In the genomic region with DNA sequence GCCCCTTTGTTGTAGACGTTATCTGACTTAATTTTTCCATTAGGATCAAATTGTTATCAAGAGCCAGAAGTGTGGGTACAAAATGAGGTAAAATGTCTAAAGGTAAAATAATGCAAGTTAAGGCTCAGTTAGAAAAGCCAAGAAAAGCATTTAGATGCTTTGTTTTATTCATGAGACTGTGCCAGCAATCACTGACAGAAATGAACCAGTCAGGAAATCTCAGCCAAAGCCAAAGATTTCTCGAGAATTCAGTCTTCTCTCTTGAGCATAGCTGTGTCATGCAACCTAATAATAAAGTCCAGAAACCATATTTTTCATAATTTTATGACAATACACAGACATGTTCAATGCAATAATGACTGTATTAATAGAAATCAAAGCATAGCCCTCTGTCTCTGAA, we compare ENCODE assay signal across 22 cellular contexts.
"Had no signal": no experiment of that assay in that cellular context is flagged by ENCODE, and none has a peak within 500 bp of the region (broad histone marks: within the 10 kb centered on the region; RNA-seq: fewer than 3 reads in every experiment).

No MANE protein-coding gene starts in this region.

- ATAC-seq: natural killer cell; right cardiac atrium; sciatic nerve; stimulated activated naive B cell treated with anti-CD40 and anti-IgM and Interleukin-4, amounts not matched to agents 10 μg/mL and 1 μg/mL and 100 μg/mL, for 72 hours had no signal

- H3K9me3 ChIP-seq: left ventricle myocardium inferior, ovary, prostate gland, tibial nerve, uterus had no signal

- H3K4me1 ChIP-seq: left ventricle myocardium inferior, prostate gland, uterus had no signal

- H3K36me3 ChIP-seq: left ventricle myocardium inferior, ovary, prostate gland, tibial nerve, uterus had no signal

- H3K4me2 ChIP-seq: hepatocyte had no signal

- H3K79me2 ChIP-seq: hepatocyte had no signal

- H3K27me3 ChIP-seq: hepatocyte, ovary, tibial nerve, uterus had no signal

- H3K27ac ChIP-seq: hepatocyte, left ventricle myocardium inferior, ovary, prostate gland, skin epidermis, tibial nerve, uterus had no signal

- H3K4me3 ChIP-seq: hepatocyte, left ventricle myocardium inferior, lung, ovary, prostate gland, skin epidermis, tibial nerve, uterus had no signal

- H2AFZ ChIP-seq: hepatocyte had no signal

- DNase-seq: islet precursor cell; left ventricle myocardium inferior; mesendoderm; naive B cell; natural killer cell; ovary; posterior cingulate gyrus; retina; right cardiac atrium; stimulated activated CD4-positive, alpha-beta T cell treated with anti-CD3 and anti-CD28 coated beads, Interleukin-12 subunit alpha, Interleukin-12 subunit beta, amount 100 ng/mL, for 4 hours; stimulated activated CD4-positive, alpha-beta T cell treated with anti-CD3 and anti-CD28 coated beads, Interleukin-15, amount 100 ng/mL, for 24 hours; stimulated activated CD4-positive, alpha-beta T cell treated with anti-CD3 and anti-CD28 coated beads, Interleukin-2, amount 100 ng/mL, for 24 hours; stimulated activated CD4-positive, alpha-beta T cell treated with anti-CD3 and anti-CD28 coated beads, Interleukin-4, amount 100 ng/mL, for 1 hour; stimulated activated naive B cell treated with anti-CD40 and anti-IgM and Interleukin-4, amounts not matched to agents 10 μg/mL and 1 μg/mL and 100 μg/mL, for 72 hours; substantia nigra; uterus had no signal
